ENCODE assay signal across 1 cellular context in genomic region chr6:33822575-33823395, GRCh38.
TF ChIP-seq lines count a peak whose summit lies in the region.

No MANE protein-coding gene starts in this region.

TF ChIP-seq in GM12878, 131 proteins besides CTCF, POLR2A, EP300 and RAD21 (continued from another document):
- TF ChIP-seq TBL1XR1 (IDR thresholded peaks at IDR 0.05; ENCODE audit: low read depth, low read length) (no peak), YY1 (IDR thresholded peaks at IDR 0.05; ENCODE audit: low read depth, low read length) (no peak), ZSCAN29 (IDR thresholded peaks at IDR 0.05) (no peak), SMAD1 (IDR thresholded peaks at IDR 0.05; ENCODE audit: low read depth, partially characterized antibody) (no peak), DPF2 (IDR thresholded peaks at IDR 0.05) (no peak), JUND (IDR thresholded peaks at IDR 0.05; ENCODE audit: low read depth, low read length) (no peak), LARP7 (IDR thresholded peaks at IDR 0.05) (no peak), CBX5 (IDR thresholded peaks at IDR 0.05; ENCODE audit: low read depth) (no peak)
